1 cellular context compared by ENCODE assay signal in genomic region chr6:157025459-157025858, GRCh38.
A peak's percentile ranks its signal among the peaks of the same experiment; 100 is the strongest.
TF ChIP-seq lines count a peak whose summit lies in the region.

No MANE protein-coding gene starts in this region.

TF ChIP-seq in IMR-90, 13 proteins besides CTCF, POLR2A, EP300 and RAD21:
- no peak for TF ChIP-seq NFE2L2 (IDR thresholded peaks at IDR 0.05; ENCODE audit: low read depth, low read length)
- TF ChIP-seq FOS (IDR thresholded peaks at IDR 0.05; ENCODE audit: low read depth, low read length): 0 out of 2 replicates have a peak, but pooled peaks have one; percentile 33
- TF ChIP-seq RCOR1 (IDR thresholded peaks at IDR 0.05; ENCODE audit: insufficient replicate concordance, low read length): no peak
- TF ChIP-seq MXI1 (IDR thresholded peaks at IDR 0.05; ENCODE audit: borderline replicate concordance, low read depth, low read length): no peak
- TF ChIP-seq SMC3 (IDR thresholded peaks at IDR 0.05; ENCODE audit: low read depth, low read length): no peak
- TF ChIP-seq USF2 (IDR thresholded peaks at IDR 0.05; ENCODE audit: low read depth, low read length): no peak
- TF ChIP-seq MAZ (IDR thresholded peaks at IDR 0.05; ENCODE audit: borderline replicate concordance, low read depth, low read length): no peak
- TF ChIP-seq ELK1 (IDR thresholded peaks at IDR 0.05; ENCODE audit: borderline replicate concordance, low read depth, low read length): no peak
